In genomic region chr2:205696541-205697441, GRCh38 we compare ENCODE assay signal across 12 cellular contexts. TPM values are rescaled to one million over a fixed set of nuclear protein-coding genes. Genes with fewer than 3 reads are reported as not detected.
DNase-seq lines count a peak whose midpoint lies in the region; ATAC-seq and TF ChIP-seq lines count a peak whose summit lies in the region.
"Had no signal": no experiment of that assay in that cellular context is flagged by ENCODE, and none has a peak within 500 bp of the region (broad histone marks: within the 10 kb centered on the region; RNA-seq: fewer than 3 reads in every experiment).

No MANE protein-coding gene starts in this region.

- H3K9me3 Mint-ChIP-seq in activated naive CD4-positive, alpha-beta T cell treated with anti-CD3 and anti-CD28 coated beads, Interleukin-2, amount 50 U/mL, for 72 hours: peaks cover 0 to 4% of the 10 kb centered on the region in 2 donors
- H3K9me3 Mint-ChIP-seq: immature natural killer cell had no signal

- DNase-seq in DMS53 (lab: John Stamatoyannopoulos, UW) (peak; percentile 43), DMS53 treated with DMSO at 0.1 percent for 48 hours (lab: John Stamatoyannopoulos, UW; ENCODE audit: unreplicated experiment) (no peak), caudate nucleus (lab: John Stamatoyannopoulos, UW) (peak in 43 of 61 donors; percentile 10 to 71 (median 45)), substantia nigra (lab: John Stamatoyannopoulos, UW) (peak in 39 of 49 donors; percentile 16 to 80 (median 52)), NCI-H2196 treated with DMSO at 0.1 percent for 48 hours (lab: John Stamatoyannopoulos, UW; ENCODE audit: unreplicated experiment) (no peak), NCI-H510A treated with DMSO at 0.1 percent for 48 hours (lab: John Stamatoyannopoulos, UW) (no peak)
- DNase-seq in activated naive CD4-positive, alpha-beta T cell treated with anti-CD3 and anti-CD28 coated beads, Interleukin-2, amount 50 U/mL, for 72 hours (ENCODE audit: low spot score in 2 of 2): no peak
- DNase-seq: 8988T, H7, immature natural killer cell had no signal

- no peaks in the 10 kb centered on the region for H3K36me3 Mint-ChIP-seq in activated naive CD4-positive, alpha-beta T cell treated with anti-CD3 and anti-CD28 coated beads, Interleukin-2, amount 50 U/mL, for 72 hours
- H3K36me3 Mint-ChIP-seq: immature natural killer cell had no signal

- no peak for TF ChIP-seq CTCF in liver (IDR thresholded peaks at IDR 0.05; ENCODE audit: low read depth, low read length, missing input control)

- no peaks in the 10 kb centered on the region for H3K27me3 ChIP-seq in liver (ENCODE audit: control insufficient read depth in 4 of 4, insufficient read depth in 4 of 4, low read length in 3 of 4)
- H3K27me3 ChIP-seq: breast epithelium had no signal

- no peak overlapping the region for H3K4me3 ChIP-seq in liver (ENCODE audit: low read depth in 1 of 3, low read length in 3 of 3)
- H3K4me3 ChIP-seq: breast epithelium had no signal

- H3K36me3 ChIP-seq in liver (ENCODE audit: control insufficient read depth in 4 of 4, insufficient read depth in 3 of 4, low read depth in 1 of 4, low read length in 3 of 4): no peaks in the 10 kb centered on the region
- H3K36me3 ChIP-seq: breast epithelium had no signal

- whole genome bisulfite sequencing in liver: 73% methylated on average over 10 of the region's 10 CpGs

- ATAC-seq in activated naive CD4-positive, alpha-beta T cell treated with anti-CD3 and anti-CD28 coated beads, Interleukin-2, amount 50 U/mL, for 72 hours: no peak

- H3K27ac ChIP-seq in caudate nucleus (ENCODE audit: low read depth, low read length): peak overlapping the region; percentile 74
- no peak overlapping the region for H3K27ac ChIP-seq in liver (ENCODE audit: low read depth in 1 of 2, low read length in 2 of 2)
- H3K27ac ChIP-seq in substantia nigra (ENCODE audit: low read depth, low read length, poor library complexity, severe bottlenecking): peak overlapping the region; percentile 75
- H3K27ac ChIP-seq: breast epithelium had no signal

- no peaks in the 10 kb centered on the region for H3K4me1 ChIP-seq in liver (ENCODE audit: control insufficient read depth in 4 of 4, insufficient read depth in 4 of 4, low read length in 3 of 4)
- H3K4me1 ChIP-seq: breast epithelium had no signal

- no peaks in the 10 kb centered on the region for H3K9me3 ChIP-seq in liver (ENCODE audit: control insufficient read depth in 4 of 4, low read length in 3 of 4)
- H3K9me3 ChIP-seq: breast epithelium had no signal

- TF ChIP-seq RAD21 in liver (IDR thresholded peaks at IDR 0.05): peak; percentile 24 to 50

- H3K27ac Mint-ChIP-seq in activated naive CD4-positive, alpha-beta T cell treated with anti-CD3 and anti-CD28 coated beads, Interleukin-2, amount 50 U/mL, for 72 hours: no peak overlapping the region
- H3K27ac Mint-ChIP-seq: immature natural killer cell had no signal

- H3K9ac ChIP-seq in liver (ENCODE audit: low read depth in 1 of 2, low read length in 2 of 2): no peak overlapping the region

TF ChIP-seq in liver, 16 proteins besides CTCF, POLR2A, EP300 and RAD21:
- TF ChIP-seq GABPA (IDR thresholded peaks at IDR 0.05 in 1 of 2, conservative IDR thresholded peaks at IDR 0.05 in 1 of 2): no peak
- no peak for TF ChIP-seq HNF4G (IDR thresholded peaks at IDR 0.05)
- no peak for TF ChIP-seq FOXA1 (IDR thresholded peaks at IDR 0.05)
- TF ChIP-seq TAF1 (conservative IDR thresholded peaks at IDR 0.05): no peak
- TF ChIP-seq HNF4A (conservative IDR thresholded peaks at IDR 0.05): no peak

RNA-seq across cellular contexts. Expression of gene NRP2, which starts 14.5 kb away (rescaled TPM):
- total RNA-seq in liver: 10 to 100 TPM; 15.5 to 17.7 TPM
- polyA plus RNA-seq in liver: 1 to 10 TPM; 3.8 to 8.8 TPM
- total RNA-seq in activated naive CD4-positive, alpha-beta T cell treated with anti-CD3 and anti-CD28 coated beads, Interleukin-2, amount 50 U/mL, for 72 hours: 1 to 10 TPM in 1 of 2 donors, under 1 TPM in 1; 0.59 to 3.0 TPM
- polyA plus RNA-seq: immature natural killer cell had no signal

Comparison
In these comparisons a context has a peak if more than half of its experiments do, and no peak if none do; other contexts are left out.
1. DNase-seq: peak in DMS53 (single experiment), caudate nucleus (43 of 61) and substantia nigra (39 of 49); none in DMS53 treated with DMSO at 0.1 percent for 48 hours (single experiment), NCI-H2196 treated with DMSO at 0.1 percent for 48 hours (single experiment), NCI-H510A treated with DMSO at 0.1 percent for 48 hours (single experiment) and activated naive CD4-positive, alpha-beta T cell treated with anti-CD3 and anti-CD28 coated beads, Interleukin-2, amount 50 U/mL, for 72 hours (0 of 2).
2. H3K27ac ChIP-seq: peak in caudate nucleus (single experiment) and substantia nigra (single experiment); none in liver (0 of 2).
3. RNA of gene NRP2, which starts 14.5 kb away (total RNA-seq): 15.5 to 17.7 TPM in liver; 0.59 to 3.0 TPM in activated naive CD4-positive, alpha-beta T cell treated with anti-CD3 and anti-CD28 coated beads, Interleukin-2, amount 50 U/mL, for 72 hours; every median in the first group is over 4 times any median in the second.